25 cellular contexts compared by ENCODE assay signal in genomic region chr16:12508054-12508453, GRCh38.
"Had no signal": no experiment of that assay in that cellular context is flagged by ENCODE, and none has a peak within 500 bp of the region (broad histone marks: within the 10 kb centered on the region; RNA-seq: fewer than 3 reads in every experiment).

No MANE protein-coding gene starts in this region.

- H3K36me3 Mint-ChIP-seq: immature natural killer cell; naive thymus-derived CD8-positive, alpha-beta T cell; type B pancreatic cell had no signal

- DNase-seq: hypothalamus; immature natural killer cell; left ventricle myocardium inferior; naive thymus-derived CD8-positive, alpha-beta T cell; nucleus accumbens; retina; right cardiac atrium; stimulated activated CD4-positive, alpha-beta T cell treated with anti-CD3 and anti-CD28 coated beads, Interleukin-12 subunit alpha, Interleukin-12 subunit beta, amount 100 ng/mL, for 4 hours; stimulated activated CD4-positive, alpha-beta T cell treated with anti-CD3 and anti-CD28 coated beads, Interleukin-15, amount 100 ng/mL, for 24 hours; stimulated activated CD4-positive, alpha-beta T cell treated with anti-CD3 and anti-CD28 coated beads, Interleukin-2, amount 100 ng/mL, for 24 hours; stimulated activated CD4-positive, alpha-beta T cell treated with anti-CD3 and anti-CD28 coated beads, Interleukin-4, amount 100 ng/mL, for 1 hour; stimulated activated naive B cell treated with anti-CD40 and anti-IgM and Interleukin-4, amounts not matched to agents 10 μg/mL and 1 μg/mL and 100 μg/mL, for 72 hours; stimulated activated naive CD8-positive, alpha-beta T cell treated with anti-CD3 and anti-CD28 coated beads, Interleukin-15, Interleukin-2, amounts not matched to agents 100 U/mL and 50 U/mL, for 24 hours; stomach; tibial artery; uterus had no signal

- H3K9me3 ChIP-seq: left ventricle myocardium inferior, pancreas, prostate gland, stomach, suprapubic skin, thoracic aorta, tibial artery, uterus had no signal

- H3K4me1 Mint-ChIP-seq: neural crest cell had no signal

- FAIRE-seq: islet of Langerhans, pancreas had no signal

- H3K27ac Mint-ChIP-seq: memory B cell; nephron; stimulated activated naive B cell treated with anti-CD40 and anti-IgM and Interleukin-4, amounts not matched to agents 10 μg/mL and 1 μg/mL and 100 μg/mL, for 72 hours; type B pancreatic cell had no signal

- H3K27me3 ChIP-seq: pancreas, stomach, suprapubic skin, tibial artery, uterus had no signal

- H3K4me1 ChIP-seq: pancreas, prostate gland, stomach, suprapubic skin, uterus had no signal

- H3K4me3 Mint-ChIP-seq: immature natural killer cell; memory B cell; naive thymus-derived CD8-positive, alpha-beta T cell; nephron; neural crest cell; stimulated activated naive B cell treated with anti-CD40 and anti-IgM and Interleukin-4, amounts not matched to agents 10 μg/mL and 1 μg/mL and 100 μg/mL, for 72 hours; type B pancreatic cell had no signal

- H3K36me3 ChIP-seq: left ventricle myocardium inferior, pancreas, prostate gland, stomach, suprapubic skin, thoracic aorta, tibial artery, uterus had no signal

- H3K4me3 ChIP-seq: left ventricle myocardium inferior, pancreas, prostate gland, stomach, suprapubic skin, thoracic aorta, tibial artery, uterus had no signal

- H3K27ac ChIP-seq: left ventricle myocardium inferior, pancreas, prostate gland, stomach, suprapubic skin, thoracic aorta, tibial artery, uterus had no signal

- H3K27me3 Mint-ChIP-seq: memory B cell; naive thymus-derived CD8-positive, alpha-beta T cell; stimulated activated naive B cell treated with anti-CD40 and anti-IgM and Interleukin-4, amounts not matched to agents 10 μg/mL and 1 μg/mL and 100 μg/mL, for 72 hours; type B pancreatic cell had no signal

- H3K9me3 Mint-ChIP-seq: immature natural killer cell; memory B cell; naive thymus-derived CD8-positive, alpha-beta T cell; nephron; neural crest cell; stimulated activated naive B cell treated with anti-CD40 and anti-IgM and Interleukin-4, amounts not matched to agents 10 μg/mL and 1 μg/mL and 100 μg/mL, for 72 hours; type B pancreatic cell had no signal

- ATAC-seq: naive thymus-derived CD8-positive, alpha-beta T cell; pancreas; right cardiac atrium; stimulated activated naive B cell treated with anti-CD40 and anti-IgM and Interleukin-4, amounts not matched to agents 10 μg/mL and 1 μg/mL and 100 μg/mL, for 72 hours; stimulated activated naive CD8-positive, alpha-beta T cell treated with anti-CD3 and anti-CD28 coated beads, Interleukin-15, Interleukin-2, amounts not matched to agents 100 U/mL and 50 U/mL, for 24 hours had no signal
